Comparison of ENCODE assay signal across 17 cellular contexts in the genomic region with DNA sequence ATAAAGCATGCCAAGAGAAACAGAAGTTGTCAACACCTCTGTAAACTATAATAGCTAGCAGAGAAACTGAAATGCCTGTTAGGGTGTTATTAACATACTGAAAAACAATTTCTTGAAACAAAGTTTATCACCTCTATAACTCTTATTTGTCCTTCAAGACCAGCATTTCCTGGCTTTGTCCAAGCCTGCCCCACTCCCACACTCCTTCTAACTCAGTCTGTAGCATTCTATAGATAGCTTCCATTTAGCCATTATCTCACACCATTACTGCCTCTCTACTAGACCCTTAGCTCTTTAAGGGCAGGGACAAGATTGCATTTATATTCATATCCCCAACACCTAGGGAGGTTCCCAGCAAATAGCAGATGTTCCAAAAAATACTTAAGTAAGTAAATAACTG. TPM values are rescaled to one million over a fixed set of nuclear protein-coding genes. Genes with fewer than 3 reads are reported as not detected.
A peak's percentile ranks its signal among the peaks of the same experiment; 100 is the strongest.
DNase-seq lines count a peak whose midpoint lies in the region; FAIRE-seq and TF ChIP-seq lines count a peak whose summit lies in the region.
"Had no signal": no experiment of that assay in that cellular context is flagged by ENCODE, and none has a peak within 500 bp of the region (broad histone marks: within the 10 kb centered on the region; RNA-seq: fewer than 3 reads in every experiment).

No MANE protein-coding gene starts in this region.

- H3K4me1 ChIP-seq in astrocyte (ENCODE audit: insufficient read depth, low read length) (no peaks in the 10 kb centered on the region), endothelial cell of umbilical vein (ENCODE audit: control insufficient read depth, extremely low read depth, insufficient read depth, low read length) (no peaks in the 10 kb centered on the region)
- H3K4me1 ChIP-seq: Caco-2 had no signal

- peaks cover 5% of the 10 kb centered on the region for H3K36me3 Mint-ChIP-seq in astrocyte (ENCODE audit: low read depth, unreplicated experiment)

- no peaks in the 10 kb centered on the region for H3K9me1 ChIP-seq in endothelial cell of umbilical vein (replicated peaks; ENCODE audit: control insufficient read depth, extremely low read depth, insufficient read depth, low read length)

- no peak overlapping the region for H3K4me3 ChIP-seq in astrocyte (ENCODE audit: insufficient read depth, low read depth, low read length)
- H3K4me3 ChIP-seq in endothelial cell of umbilical vein (replicated peaks in 1 of 3; ENCODE audit: insufficient read depth in 1 of 3, low read depth in 1 of 3, low read length in 3 of 3) = no peak overlapping the region
- H3K4me3 ChIP-seq: GM23248 had no signal

- no peaks in the 10 kb centered on the region for H3K27me3 Mint-ChIP-seq in astrocyte (ENCODE audit: low read depth, unreplicated experiment)
- H3K27me3 Mint-ChIP-seq: CD4-positive, alpha-beta T cell had no signal

- H3K27ac Mint-ChIP-seq in astrocyte (ENCODE audit: unreplicated experiment) = no peak overlapping the region
- H3K27ac Mint-ChIP-seq: CD4-positive, alpha-beta T cell had no signal

- CTCF ChIA-PET in endothelial cell of umbilical vein (lab: Charles Lee) = interaction anchor here (0.7 to 1.6 kb wide), 6 partner anchors 8 to 67 kb away, joined by 3 to 4 read pairs (median 4); no protein-coding TSS in a partner anchor

- H3K4me3 Mint-ChIP-seq in astrocyte (ENCODE audit: unreplicated experiment) = no peak overlapping the region
- H3K4me3 Mint-ChIP-seq: CD4-positive, alpha-beta T cell had no signal

- H4K20me1 ChIP-seq in astrocyte (ENCODE audit: insufficient read depth, low read length) = no peaks in the 10 kb centered on the region
- H4K20me1 ChIP-seq in endothelial cell of umbilical vein (replicated peaks; ENCODE audit: control insufficient read depth, extremely low read depth, insufficient read depth, low read length) = no peaks in the 10 kb centered on the region

- H3K27ac ChIP-seq in astrocyte (ENCODE audit: low read depth, low read length) = no peak overlapping the region
- no peak overlapping the region for H3K27ac ChIP-seq in endothelial cell of umbilical vein (ENCODE audit: insufficient read depth, low read depth, low read length)
- H3K27ac ChIP-seq: C4-2B, GM23248, HL-60 had no signal

- H3K9me3 ChIP-seq in astrocyte (ENCODE audit: insufficient read depth, low read depth, low read length) = no peaks in the 10 kb centered on the region
- no peaks in the 10 kb centered on the region for H3K9me3 ChIP-seq in endothelial cell of umbilical vein (replicated peaks; ENCODE audit: control insufficient read depth, insufficient read depth, low read length)
- H3K9me3 ChIP-seq: Caco-2 had no signal

- no peaks in the 10 kb centered on the region for H3K4me1 Mint-ChIP-seq in astrocyte (ENCODE audit: low read depth, unreplicated experiment)

- no peak overlapping the region for H2AFZ ChIP-seq in astrocyte (ENCODE audit: low read depth, low read length)
- H2AFZ ChIP-seq in endothelial cell of umbilical vein (ENCODE audit: low read depth, low read length) = no peak overlapping the region
- H2AFZ ChIP-seq: GM23248 had no signal

- H3K9me3 Mint-ChIP-seq in astrocyte (ENCODE audit: unreplicated experiment) = no peaks in the 10 kb centered on the region
- H3K9me3 Mint-ChIP-seq: CD4-positive, alpha-beta T cell had no signal

- TF ChIP-seq CTCF in astrocyte (IDR thresholded peaks at IDR 0.05; ENCODE audit: insufficient read depth, low read depth, low read length) = no peak
- TF ChIP-seq CTCF in endothelial cell of umbilical vein (IDR thresholded peaks at IDR 0.05; ENCODE audit: extremely low read depth in 1 of 2, insufficient read depth in 1 of 2, low read depth in 1 of 2, low read length in 2 of 2) = no peak

- BruUV-seq in endothelial cell of umbilical vein (replicated peaks; lab: Mats Ljungman, UMichigan) = no TSS peak

- H3K79me2 ChIP-seq in astrocyte (ENCODE audit: insufficient read depth, low read length) (no peaks in the 10 kb centered on the region), endothelial cell of umbilical vein (ENCODE audit: control insufficient read depth, insufficient read depth, low read length) (no peaks in the 10 kb centered on the region)

- DNase-seq in GM18507 (ENCODE audit: extremely low spot score, insufficient read length, low read depth) (no peak), astrocyte (ENCODE audit: low read depth) (no peak), endothelial cell of umbilical vein (ENCODE audit: low read depth, low spot score) (peak; percentile 61), left kidney (ENCODE audit: low read depth, low spot score) (peak; percentile 7), MV-4-11 (lab: John Stamatoyannopoulos, UW) (no peak), H54 (ENCODE audit: insufficient read length, low spot score) (no peak)
- no peak for DNase-seq in activated T-cell treated with anti-CD3 and anti-CD28 coated beads, Interleukin-2, amount 50 U/mL, for 1 hour
- DNase-seq: ACHN; Caco-2; CD4-positive, alpha-beta T cell; GM23248; HCEC 1CT had no signal

- POLR2A ChIA-PET in endothelial cell of umbilical vein (lab: Charles Lee) = no interaction called here

- peak; percentile 52 for FAIRE-seq in GM18507 (lab: Jason Lieb, UNC)
- peak; percentile 34 for FAIRE-seq in astrocyte (lab: Jason Lieb, UNC)
- FAIRE-seq in endothelial cell of umbilical vein (lab: Jason Lieb, UNC) = no peak
- FAIRE-seq in H54 (lab: Jason Lieb, UNC) = no peak
- FAIRE-seq: A204.1, D721Med, GM12891 had no signal

- TF ChIP-seq POLR2A in endothelial cell of umbilical vein (IDR thresholded peaks at IDR 0.05; ENCODE audit: low read depth, low read length) (no peak), H54 (IDR thresholded peaks at IDR 0.05; ENCODE audit: low read depth, low read length) (no peak)

- H3K9ac ChIP-seq in astrocyte (ENCODE audit: low read length) (no peak overlapping the region), endothelial cell of umbilical vein (replicated peaks; ENCODE audit: extremely low read depth, insufficient read depth, low read length) (no peak overlapping the region)
- H3K9ac ChIP-seq: GM23248 had no signal

- no peak overlapping the region for H3K4me2 ChIP-seq in astrocyte (ENCODE audit: low read length)
- H3K4me2 ChIP-seq in endothelial cell of umbilical vein (ENCODE audit: insufficient read depth, low read length) = no peak overlapping the region

- H3K27me3 ChIP-seq in astrocyte (ENCODE audit: insufficient read depth, low read length) = no peaks in the 10 kb centered on the region
- H3K27me3 ChIP-seq in endothelial cell of umbilical vein (ENCODE audit: control insufficient read depth in 2 of 2, insufficient read depth in 2 of 2, low read length in 2 of 2) = no peaks in the 10 kb centered on the region

- intact Hi-C loops in endothelial cell of umbilical vein (cut with micrococcal nuclease) = no loop called here

- dilution Hi-C loops in endothelial cell of umbilical vein (cut with MboI; ENCODE audit: extremely low pct_ligation_motif_present, low sequenced_read_pairs) = no loop called here

- H3K36me3 ChIP-seq in astrocyte (ENCODE audit: insufficient read depth, low read length) (peaks cover 7% of the 10 kb centered on the region), endothelial cell of umbilical vein (ENCODE audit: control insufficient read depth in 2 of 2, extremely low read depth in 1 of 2, insufficient read depth in 2 of 2, low read length in 2 of 2) (no peaks in the 10 kb centered on the region)

TF ChIP-seq in endothelial cell of umbilical vein, 7 proteins besides CTCF, POLR2A, EP300 and RAD21:
- no peak for TF ChIP-seq EZH2 (IDR thresholded peaks at IDR 0.05; ENCODE audit: borderline replicate concordance, low read depth, low read length, severe bottlenecking)
- TF ChIP-seq JUN (IDR thresholded peaks at IDR 0.05; ENCODE audit: borderline replicate concordance, insufficient read depth, insufficient read length, low read depth) = no peak
- no peak for TF ChIP-seq POLR2AphosphoS5 (IDR thresholded peaks at IDR 0.05; ENCODE audit: insufficient read depth, low read depth, low read length)
- no peak for TF ChIP-seq FOS (IDR thresholded peaks at IDR 0.05; ENCODE audit: borderline replicate concordance, insufficient read depth, low read length)
- no peak for TF ChIP-seq MYC (IDR thresholded peaks at IDR 0.05; ENCODE audit: low read depth, low read length)
- TF ChIP-seq GATA2 (IDR thresholded peaks at IDR 0.05; ENCODE audit: insufficient read depth, insufficient read length, low read depth, low read length) = no peak
- TF ChIP-seq, protein P1, sequence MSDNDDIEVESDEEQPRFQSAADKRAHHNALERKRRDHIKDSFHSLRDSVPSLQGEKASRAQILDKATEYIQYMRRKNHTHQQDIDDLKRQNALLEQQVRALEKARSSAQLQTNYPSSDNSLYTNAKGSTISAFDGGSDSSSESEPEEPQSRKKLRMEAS (IDR thresholded peaks at IDR 0.05; ENCODE audit: insufficient read depth, insufficient read length) = no peak

RNA-seq across cellular contexts. Expression of a gene that starts 36.5 kb away (rescaled TPM):
- total RNA-seq in astrocyte (15.3 and 17.6 TPM in 2 replicates), endothelial cell of umbilical vein (9.7 and 10.5 TPM in 2 replicates)
- polyA plus RNA-seq in endothelial cell of umbilical vein = 2.2 and 2.5 TPM in 2 replicates
- polyA plus RNA-seq in endothelial cell of umbilical vein (2011; cell fraction: cytosol; rRNA removed) = 1.2 and 1.7 TPM in 2 replicates
- polyA plus RNA-seq in endothelial cell of umbilical vein (2011; cell fraction: nucleus; rRNA removed) = 12.1 and 15.0 TPM in 2 replicates
- 5.3 and 8.3 TPM in 2 replicates for polyA plus RNA-seq in endothelial cell of umbilical vein (2012)
- polyA minus RNA-seq in endothelial cell of umbilical vein = 4.4 and 6.5 TPM in 2 replicates
- 8.6 TPM for polyA minus RNA-seq in endothelial cell of umbilical vein (2011; cell fraction: cytosol; rRNA and poly(A)+ RNA removed)
- 6.6 and 11.7 TPM in 2 replicates for polyA minus RNA-seq in endothelial cell of umbilical vein (2011; cell fraction: nucleus; rRNA and poly(A)+ RNA removed)

RNA-seq across cellular contexts. Expression of a gene that starts 39.5 kb away (rescaled TPM):
- total RNA-seq in astrocyte (49.9 and 51.0 TPM in 2 replicates), endothelial cell of umbilical vein (21.5 and 23.6 TPM in 2 replicates)
- polyA plus RNA-seq in endothelial cell of umbilical vein = 4.6 and 8.5 TPM in 2 replicates
- 9.2 and 10.0 TPM in 2 replicates for polyA plus RNA-seq in endothelial cell of umbilical vein (2011; cell fraction: cytosol; rRNA removed)
- polyA plus RNA-seq in endothelial cell of umbilical vein (2011; cell fraction: nucleus; rRNA removed) = 12.0 and 29.1 TPM in 2 replicates
- 8.6 and 10.5 TPM in 2 replicates for polyA plus RNA-seq in endothelial cell of umbilical vein (2012)
- polyA minus RNA-seq in endothelial cell of umbilical vein = 11.1 and 15.5 TPM in 2 replicates
- 11.0 TPM for polyA minus RNA-seq in endothelial cell of umbilical vein (2011; cell fraction: cytosol; rRNA and poly(A)+ RNA removed)
- 13.9 and 14.8 TPM in 2 replicates for polyA minus RNA-seq in endothelial cell of umbilical vein (2011; cell fraction: nucleus; rRNA and poly(A)+ RNA removed)

Comparison
In these comparisons a context has a peak if more than half of its experiments do, and no peak if none do; other contexts are left out.
1. DNase-seq: peak in endothelial cell of umbilical vein (single experiment) and left kidney (single experiment); none in GM18507 (single experiment), astrocyte (single experiment), activated T-cell treated with anti-CD3 and anti-CD28 coated beads, Interleukin-2, amount 50 U/mL, for 1 hour (single experiment), MV-4-11 (single experiment) and H54 (single experiment).